In genomic region chr3:195806211-195806915, GRCh38 we compare ENCODE assay signal across 15 cellular contexts. TPM values are rescaled to one million over a fixed set of nuclear protein-coding genes. Genes with fewer than 3 reads are reported as not detected.
DNase-seq lines count a peak whose midpoint lies in the region; TF ChIP-seq lines count a peak whose summit lies in the region.
"Had no signal": no experiment of that assay in that cellular context is flagged by ENCODE, and none has a peak within 500 bp of the region (broad histone marks: within the 10 kb centered on the region; RNA-seq: fewer than 3 reads in every experiment).

No MANE protein-coding gene starts in this region.

- no peaks in the 10 kb centered on the region for H3K9me3 ChIP-seq in HUES48 (ENCODE audit: control insufficient read depth, insufficient read depth, low read length)
- no peaks in the 10 kb centered on the region for H3K9me3 ChIP-seq in ascending aorta

- peak in 2 of 3 experiments; percentile 18 to 66 for DNase-seq in NCI-H1417 (lab: John Stamatoyannopoulos, UW)
- DNase-seq in NCI-H1417 treated with DMSO at 0.1 percent for 48 hours (lab: John Stamatoyannopoulos, UW): no peak
- peak; percentile 14 for DNase-seq in amniotic epithelial cell (ENCODE audit: low read depth)
- DNase-seq in lung microvascular endothelial cell (ENCODE audit: low read depth in 2 of 2): peak; percentile 65 to 84
- no peak for DNase-seq in ascending aorta (ENCODE audit: low spot score in 2 of 2)
- DNase-seq in putamen (ENCODE audit: low spot score): no peak
- DNase-seq in NCI-H2171 treated with DMSO at 0.1 percent for 48 hours (lab: John Stamatoyannopoulos, UW): no peak
- DNase-seq: activated T-cell treated with anti-CD3 and anti-CD28 coated beads for 4 hours; DMS 273 treated with DMSO at 0.1 percent for 48 hours; left colon; NCI-H1436; PC-3; stimulated activated naive CD4-positive, alpha-beta T cell had no signal

- H3K4me1 ChIP-seq in HUES48 (ENCODE audit: control insufficient read depth, insufficient read depth, low read length): peaks cover 35% of the 10 kb centered on the region
- no peaks in the 10 kb centered on the region for H3K4me1 ChIP-seq in ascending aorta

- H3K27me3 ChIP-seq in HUES48 (ENCODE audit: control insufficient read depth, insufficient read depth, low read length) (no peaks in the 10 kb centered on the region), ascending aorta (no peaks in the 10 kb centered on the region)

- H3K36me3 ChIP-seq in HUES48 (ENCODE audit: control insufficient read depth, insufficient read depth, low read length) (no peaks in the 10 kb centered on the region), ascending aorta (no peaks in the 10 kb centered on the region)

- peak overlapping the region; percentile 43; the same call in 1 of the 2 replicates for H3K9ac ChIP-seq in HUES48 (ENCODE audit: low read depth, low read length)

- intact Hi-C loops in ascending aorta (cut with DNase I): no loop called here

- H3K27ac ChIP-seq in HUES48 (ENCODE audit: low read depth, low read length) (peak overlapping the region; percentile 85), ascending aorta (no peak overlapping the region)

- TF ChIP-seq CTCF in ascending aorta (IDR thresholded peaks at IDR 0.05): no peak

- H3K4me3 ChIP-seq in HUES48 (ENCODE audit: low read depth, low read length): no peak overlapping the region
- no peak overlapping the region for H3K4me3 ChIP-seq in ascending aorta

RNA-seq across cellular contexts. Expression of gene MUC4, which starts 5.4 kb away (rescaled TPM):
- not detected in 2 replicates for total RNA-seq in lung microvascular endothelial cell
- not detected for total RNA-seq in ascending aorta
- total RNA-seq: A172, PC-3 had no signal

Comparison
In these comparisons a context has a peak if more than half of its experiments do, and no peak if none do; other contexts are left out.
1. DNase-seq: peak in NCI-H1417 (2 of 3), amniotic epithelial cell (single experiment) and lung microvascular endothelial cell (2 of 2); none in NCI-H1417 treated with DMSO at 0.1 percent for 48 hours (single experiment), ascending aorta (0 of 2), putamen (single experiment) and NCI-H2171 treated with DMSO at 0.1 percent for 48 hours (single experiment).